ENCODE assay signal across 31 cellular contexts in genomic region chr2:48781366-48781765, GRCh38. TPM values are rescaled to one million over a fixed set of nuclear protein-coding genes. Genes with fewer than 3 reads are reported as not detected.
"Had no signal": no experiment of that assay in that cellular context is flagged by ENCODE, and none has a peak within 500 bp of the region (broad histone marks: within the 10 kb centered on the region; RNA-seq: fewer than 3 reads in every experiment).

No MANE protein-coding gene starts in this region.

- H3K27me3 ChIP-seq: ascending aorta, cardiac muscle cell, foreskin keratinocyte, heart right ventricle, neutrophil, testis, transverse colon, uterus had no signal

- DNase-seq: activated CD4-positive, alpha-beta memory T cell treated with anti-CD3 and anti-CD28 coated beads for 36 hours; activated CD4-positive, alpha-beta T cell treated with anti-CD3 and anti-CD28 coated beads, Interleukin-2, amount 10 ng/mL, durations not matched to agents 24 days and 14 days; activated CD4-positive, CD25-positive, alpha-beta regulatory T cell treated with anti-CD3 and anti-CD28 coated beads, Interleukin-2, amount 50 U/mL, for 72 hours; activated CD8-positive, alpha-beta memory T cell treated with anti-CD3 and anti-CD28 coated beads, Interleukin-2, amount 50 U/mL, for 48 hours; activated gamma-delta T cell; activated naive CD4-positive, alpha-beta T cell treated with anti-CD3 and anti-CD28 coated beads, Interleukin-2, amount 10 ng/mL, durations not matched to agents 7 days and 5 days; activated naive CD8-positive, alpha-beta T cell treated with anti-CD3 and anti-CD28 coated beads, Interleukin-2, amount 10 ng/mL, durations not matched to agents 7 days and 5 days; activated T-cell treated with anti-CD3 and anti-CD28 coated beads, Interleukin-2, amount 50 U/mL, for 24 hours; cerebellar nuclear complex; cortex of kidney; effector memory CD8-positive, alpha-beta T cell; erythroblast; foreskin keratinocyte; heart right ventricle; left ventricle myocardium inferior; mammary epithelial cell; stimulated activated CD4-positive, alpha-beta T cell treated with anti-CD3 and anti-CD28 coated beads, Interleukin-12 subunit alpha, Interleukin-12 subunit beta, amount 100 ng/mL, for 4 hours; stimulated activated CD4-positive, alpha-beta T cell treated with anti-CD3 and anti-CD28 coated beads, Interleukin-4, amount 100 ng/mL, for 1 hour; stimulated activated naive CD8-positive, alpha-beta T cell treated with anti-CD3 and anti-CD28 coated beads, Interleukin-15, Interleukin-2, amounts not matched to agents 100 U/mL and 50 U/mL, for 24 hours; testis; transverse colon; uterus had no signal

- H3K27ac ChIP-seq: ascending aorta, cardiac muscle cell, foreskin keratinocyte, heart right ventricle, left ventricle myocardium inferior, neutrophil, skin epidermis, testis, transverse colon, uterus, VCaP had no signal

- ATAC-seq: effector memory CD8-positive, alpha-beta T cell; foreskin keratinocyte; heart right ventricle; sciatic nerve; stimulated activated naive CD8-positive, alpha-beta T cell treated with anti-CD3 and anti-CD28 coated beads, Interleukin-15, Interleukin-2, amounts not matched to agents 100 U/mL and 50 U/mL, for 24 hours had no signal

- H3K36me3 ChIP-seq: ascending aorta, cardiac muscle cell, heart right ventricle, left ventricle myocardium inferior, neutrophil, transverse colon, uterus had no signal

- H3K9me3 ChIP-seq: ascending aorta, heart right ventricle, left ventricle myocardium inferior, neutrophil, testis, transverse colon, uterus had no signal

- H3K4me3 ChIP-seq: ascending aorta, cardiac muscle cell, heart right ventricle, left ventricle myocardium inferior, skin epidermis, testis, transverse colon, uterus had no signal

- H3K4me1 ChIP-seq: ascending aorta, foreskin keratinocyte, heart right ventricle, left ventricle myocardium inferior, testis, transverse colon, uterus had no signal

RNA-seq across cellular contexts. Expression of gene LHCGR, which starts 25.8 kb away (rescaled TPM):
- total RNA-seq: activated CD4-positive, alpha-beta memory T cell treated with anti-CD3 and anti-CD28 coated beads for 36 hours; activated CD4-positive, alpha-beta T cell treated with anti-CD3 and anti-CD28 coated beads, Interleukin-2, amount 10 ng/mL, durations not matched to agents 24 days and 14 days; activated CD8-positive, alpha-beta memory T cell treated with anti-CD3 and anti-CD28 coated beads for 36 hours; activated naive CD8-positive, alpha-beta T cell treated with anti-CD3 and anti-CD28 coated beads, Interleukin-2, amount 10 ng/mL, durations not matched to agents 7 days and 5 days; ascending aorta; fibroblast of lung; foreskin keratinocyte; mammary epithelial cell; osteocyte; transverse colon had no signal
